ENCODE assay signal across 13 cellular contexts in the genomic region with DNA sequence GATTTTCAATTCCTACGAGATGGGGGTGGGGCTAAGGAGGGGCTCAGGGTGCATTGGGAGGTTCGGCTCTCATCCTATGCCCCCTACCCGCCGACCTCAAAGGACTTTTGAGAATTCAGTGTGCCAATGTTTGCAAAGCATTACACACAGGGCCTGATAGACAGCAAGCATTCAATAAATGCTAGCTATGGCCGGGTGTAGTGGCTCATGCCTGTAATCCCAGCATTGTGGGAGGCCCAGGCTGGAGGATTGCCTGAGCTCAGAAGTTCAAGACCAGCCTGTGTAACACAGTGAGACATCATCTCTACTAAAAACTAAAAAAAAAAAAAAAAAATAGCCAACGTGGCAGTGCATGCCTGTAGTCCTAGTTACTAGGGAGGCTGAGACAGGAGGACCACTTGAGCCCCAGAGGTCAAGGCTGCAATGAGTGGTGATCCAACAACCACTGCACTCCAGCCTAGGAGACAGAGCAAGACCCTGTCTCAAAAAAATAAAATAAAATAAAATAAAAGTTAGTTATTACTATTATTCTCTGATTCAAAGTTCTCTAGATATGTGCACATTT. TPM values are rescaled to one million over a fixed set of nuclear protein-coding genes. Genes with fewer than 3 reads are reported as not detected.
"Had no signal": no experiment of that assay in that cellular context is flagged by ENCODE, and none has a peak within 500 bp of the region (broad histone marks: within the 10 kb centered on the region; RNA-seq: fewer than 3 reads in every experiment).

No MANE protein-coding gene starts in this region.

- H3K9me3 Mint-ChIP-seq: activated CD4-positive, alpha-beta memory T cell treated with anti-CD3 and anti-CD28 coated beads for 36 hours; activated T-cell treated with anti-CD3 and anti-CD28 coated beads, Interleukin-2, amount 50 U/mL, for 4 hours had no signal

- H3K27me3 ChIP-seq: pancreas, thyroid gland had no signal

- DNase-seq: activated CD4-positive, alpha-beta memory T cell treated with anti-CD3 and anti-CD28 coated beads for 36 hours; activated CD4-positive, alpha-beta T cell treated with anti-CD3 and anti-CD28 coated beads for 1 hour; activated T-cell treated with anti-CD3 and anti-CD28 coated beads, Interleukin-2, amount 50 U/mL, for 4 hours; kidney; left ventricle myocardium inferior; mesendoderm; pancreas; SW 1271; T-helper 9 cell; thyroid gland had no signal

- H3K36me3 Mint-ChIP-seq: activated CD4-positive, alpha-beta memory T cell treated with anti-CD3 and anti-CD28 coated beads for 36 hours had no signal

- H3K9me3 ChIP-seq: gastroesophageal sphincter, left ventricle myocardium inferior, pancreas, thyroid gland had no signal

- ATAC-seq: activated T-cell treated with anti-CD3 and anti-CD28 coated beads, Interleukin-2, amount 50 U/mL, for 4 hours; gastroesophageal sphincter had no signal

- H3K27ac ChIP-seq: gastroesophageal sphincter, left ventricle myocardium inferior, pancreas, thyroid gland had no signal

- H3K4me3 ChIP-seq: gastroesophageal sphincter, left ventricle myocardium inferior, pancreas, thyroid gland had no signal

- H3K36me3 ChIP-seq: gastroesophageal sphincter, left ventricle myocardium inferior, pancreas, thyroid gland had no signal

- H3K27ac Mint-ChIP-seq: activated CD4-positive, alpha-beta memory T cell treated with anti-CD3 and anti-CD28 coated beads for 36 hours had no signal

- H3K4me1 ChIP-seq: left ventricle myocardium inferior, pancreas had no signal

- FAIRE-seq: astrocyte, kidney, pancreas had no signal

- H3K4me3 Mint-ChIP-seq: activated CD4-positive, alpha-beta memory T cell treated with anti-CD3 and anti-CD28 coated beads for 36 hours; activated T-cell treated with anti-CD3 and anti-CD28 coated beads, Interleukin-2, amount 50 U/mL, for 4 hours had no signal

RNA-seq across cellular contexts. Expression of gene CBLC, which starts 1.9 kb away (rescaled TPM):
- total RNA-seq: activated CD4-positive, alpha-beta memory T cell treated with anti-CD3 and anti-CD28 coated beads for 36 hours; astrocyte; left ventricle myocardium inferior had no signal
- polyA plus RNA-seq: neural cell had no signal

RNA-seq across cellular contexts. Expression of gene BCAM, which starts 33.1 kb away (rescaled TPM):
- total RNA-seq: activated CD4-positive, alpha-beta memory T cell treated with anti-CD3 and anti-CD28 coated beads for 36 hours had no signal
